ENCODE assay signal across 13 cellular contexts in the genomic region with DNA sequence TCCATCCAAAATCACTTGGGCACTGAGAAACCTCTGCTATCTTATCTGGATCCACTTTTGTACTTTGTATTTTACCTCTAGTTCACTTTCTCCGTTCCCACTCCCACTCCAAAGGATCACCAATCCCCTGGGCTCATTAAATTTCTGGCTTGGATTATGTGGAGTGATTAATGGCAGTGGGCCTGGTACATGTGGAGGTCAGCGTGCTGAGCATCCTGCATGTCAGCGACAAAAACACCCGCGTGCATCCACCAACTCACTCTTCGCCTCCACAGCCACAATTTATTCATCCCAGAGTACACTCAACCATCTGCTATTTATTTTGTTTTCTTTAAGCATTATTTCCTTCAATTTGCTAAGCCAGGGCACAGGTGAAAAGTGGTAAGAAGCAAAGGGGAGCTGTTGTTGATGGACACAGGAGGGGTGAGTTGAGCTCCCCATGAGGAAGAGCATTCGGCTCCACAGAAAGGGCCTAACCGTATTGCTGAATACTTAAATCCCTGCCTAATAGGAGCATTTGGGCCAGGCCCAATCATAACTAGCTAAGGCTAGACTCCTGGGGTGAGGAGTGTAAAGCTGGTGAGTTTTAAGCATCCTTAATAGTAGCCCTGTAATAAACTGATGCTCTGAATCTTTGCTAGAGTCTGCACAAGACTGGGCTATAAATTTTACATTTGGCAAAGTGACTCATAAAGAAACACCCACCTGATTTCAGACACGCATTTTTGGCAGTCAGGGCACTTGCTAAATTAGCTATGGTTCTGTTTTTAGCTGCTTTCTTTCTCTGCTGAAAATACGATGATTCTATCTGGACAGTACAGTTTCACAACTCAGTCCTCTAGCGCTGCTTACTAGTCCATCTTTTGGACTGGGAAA.
DNase-seq lines count a peak whose midpoint lies in the region; ATAC-seq, FAIRE-seq and TF ChIP-seq lines count a peak whose summit lies in the region.
"Had no signal": no experiment of that assay in that cellular context is flagged by ENCODE, and none has a peak within 500 bp of the region (broad histone marks: within the 10 kb centered on the region; RNA-seq: fewer than 3 reads in every experiment).

No MANE protein-coding gene starts in this region.

- peak; percentile 78 for DNase-seq in Daoy (ENCODE audit: low read depth)
- DNase-seq in astrocyte (ENCODE audit: low read depth): peak; percentile 83
- no peak for DNase-seq in NCI-H345 treated with DMSO at 0.1 percent for 48 hours (lab: John Stamatoyannopoulos, UW; ENCODE audit: unreplicated experiment)
- no peak for DNase-seq in stimulated activated naive CD8-positive, alpha-beta T cell treated with anti-CD3 and anti-CD28 coated beads, Interleukin-15, amount 100 ng/mL, for 72 hours
- DNase-seq in RKO (ENCODE audit: low spot score): no peak
- DNase-seq in NCI-H1436 (lab: John Stamatoyannopoulos, UW): no peak
- DNase-seq: activated CD8-positive, alpha-beta memory T cell treated with anti-CD3 and anti-CD28 coated beads, Interleukin-2, amount 50 U/mL, for 4 hours; stimulated activated CD4-positive, alpha-beta T cell treated with anti-CD3 and anti-CD28 coated beads, Interleukin-2, amount 100 ng/mL, for 24 hours had no signal

- no peak overlapping the region for H3K27ac ChIP-seq in astrocyte (ENCODE audit: low read depth, low read length)

- no peaks in the 10 kb centered on the region for H3K36me3 ChIP-seq in astrocyte (ENCODE audit: insufficient read depth, low read length)

- H3K9me3 Mint-ChIP-seq in astrocyte (ENCODE audit: unreplicated experiment) (no peaks in the 10 kb centered on the region), nephron (no peaks in the 10 kb centered on the region)
- no peaks in the 10 kb centered on the region for H3K9me3 Mint-ChIP-seq in stimulated activated naive CD8-positive, alpha-beta T cell treated with anti-CD3 and anti-CD28 coated beads, Interleukin-15, amount 100 ng/mL, for 72 hours
- H3K9me3 Mint-ChIP-seq: brain; stimulated activated naive CD8-positive, alpha-beta T cell treated with anti-CD3 and anti-CD28 coated beads, Interleukin-15, Interleukin-2, amounts not matched to agents 100 ng/mL and 50 ng/mL, for 24 hours had no signal

- H3K4me1 Mint-ChIP-seq in astrocyte (ENCODE audit: low read depth, unreplicated experiment) (peaks cover 26% of the 10 kb centered on the region), nephron (peaks cover 43% of the 10 kb centered on the region)
- no peaks in the 10 kb centered on the region for H3K4me1 Mint-ChIP-seq in stimulated activated naive CD8-positive, alpha-beta T cell treated with anti-CD3 and anti-CD28 coated beads, Interleukin-15, amount 100 ng/mL, for 72 hours

- H3K27me3 ChIP-seq in astrocyte (ENCODE audit: insufficient read depth, low read length): no peaks in the 10 kb centered on the region

- no peak overlapping the region for H3K27ac Mint-ChIP-seq in astrocyte (ENCODE audit: unreplicated experiment)
- H3K27ac Mint-ChIP-seq in nephron: peak overlapping the region; percentile 35 to 81 (median 66)
- peak overlapping the region in 1 of 2 donors; percentile 83 for H3K27ac Mint-ChIP-seq in stimulated activated naive CD8-positive, alpha-beta T cell treated with anti-CD3 and anti-CD28 coated beads, Interleukin-15, amount 100 ng/mL, for 72 hours
- H3K27ac Mint-ChIP-seq: stimulated activated naive CD8-positive, alpha-beta T cell treated with anti-CD3 and anti-CD28 coated beads, Interleukin-15, Interleukin-2, amounts not matched to agents 100 ng/mL and 50 ng/mL, for 24 hours had no signal

- peak; percentile 80 for FAIRE-seq in astrocyte (lab: Jason Lieb, UNC)
- FAIRE-seq: D721Med had no signal

- H3K4me2 ChIP-seq in astrocyte (ENCODE audit: low read length): peak overlapping the region; percentile 30

- H2AFZ ChIP-seq in astrocyte (ENCODE audit: low read depth, low read length): peak overlapping the region; percentile 11

- peak; percentile 60 for ATAC-seq in HG02588 (IDR thresholded peaks at IDR 0.05; ENCODE audit: unreplicated experiment)
- ATAC-seq in stimulated activated naive CD8-positive, alpha-beta T cell treated with anti-CD3 and anti-CD28 coated beads, Interleukin-15, amount 100 ng/mL, for 72 hours: no peak

- no peaks in the 10 kb centered on the region for H3K9me3 ChIP-seq in astrocyte (ENCODE audit: insufficient read depth, low read depth, low read length)

- H3K9ac ChIP-seq in astrocyte (ENCODE audit: low read length): no peak overlapping the region

- H3K79me2 ChIP-seq in astrocyte (ENCODE audit: insufficient read depth, low read length): no peaks in the 10 kb centered on the region

- H3K27me3 Mint-ChIP-seq in astrocyte (ENCODE audit: low read depth, unreplicated experiment): no peaks in the 10 kb centered on the region
- H3K27me3 Mint-ChIP-seq in nephron (ENCODE audit: low read depth): no peaks in the 10 kb centered on the region
- no peaks in the 10 kb centered on the region for H3K27me3 Mint-ChIP-seq in stimulated activated naive CD8-positive, alpha-beta T cell treated with anti-CD3 and anti-CD28 coated beads, Interleukin-15, amount 100 ng/mL, for 72 hours
- H3K27me3 Mint-ChIP-seq: stimulated activated naive CD8-positive, alpha-beta T cell treated with anti-CD3 and anti-CD28 coated beads, Interleukin-15, Interleukin-2, amounts not matched to agents 100 ng/mL and 50 ng/mL, for 24 hours had no signal

- TF ChIP-seq CTCF in astrocyte (IDR thresholded peaks at IDR 0.05; ENCODE audit: insufficient read depth, low read depth, low read length): no peak
- no peak for TF ChIP-seq CTCF in nephron (IDR thresholded peaks at IDR 0.05; ENCODE audit: unreplicated experiment in 3 of 3)

- H3K4me3 ChIP-seq in astrocyte (ENCODE audit: insufficient read depth, low read depth, low read length): no peak overlapping the region

- H3K36me3 Mint-ChIP-seq in astrocyte (ENCODE audit: low read depth, unreplicated experiment) (no peaks in the 10 kb centered on the region), nephron (ENCODE audit: low read depth) (no peaks in the 10 kb centered on the region)
- H3K36me3 Mint-ChIP-seq: brain had no signal

- H3K4me3 Mint-ChIP-seq in astrocyte (ENCODE audit: unreplicated experiment): no peak overlapping the region
- peak overlapping the region in 1 of 3 experiments; percentile 4 for H3K4me3 Mint-ChIP-seq in nephron
- no peak overlapping the region for H3K4me3 Mint-ChIP-seq in stimulated activated naive CD8-positive, alpha-beta T cell treated with anti-CD3 and anti-CD28 coated beads, Interleukin-15, amount 100 ng/mL, for 72 hours
- H3K4me3 Mint-ChIP-seq: brain; stimulated activated naive CD8-positive, alpha-beta T cell treated with anti-CD3 and anti-CD28 coated beads, Interleukin-15, Interleukin-2, amounts not matched to agents 100 ng/mL and 50 ng/mL, for 24 hours had no signal

- H4K20me1 ChIP-seq in astrocyte (ENCODE audit: insufficient read depth, low read length): no peaks in the 10 kb centered on the region

- peaks cover 20% of the 10 kb centered on the region for H3K4me1 ChIP-seq in astrocyte (ENCODE audit: insufficient read depth, low read length)

Comparison
In these comparisons a context has a peak if more than half of its experiments do, and no peak if none do; other contexts are left out.
1. DNase-seq: peak in Daoy (single experiment) and astrocyte (single experiment); none in NCI-H345 treated with DMSO at 0.1 percent for 48 hours (single experiment), stimulated activated naive CD8-positive, alpha-beta T cell treated with anti-CD3 and anti-CD28 coated beads, Interleukin-15, amount 100 ng/mL, for 72 hours (0 of 2), RKO (single experiment) and NCI-H1436 (single experiment).